Comparison of ENCODE assay signal across 1 cellular context in genomic region chr10:116691544-116692126, GRCh38.
TF ChIP-seq lines count a peak whose summit lies in the region.

No MANE protein-coding gene starts in this region.

TF ChIP-seq in H1, 55 proteins besides CTCF, POLR2A, EP300 and RAD21:
- TF ChIP-seq POLR2AphosphoS5 (IDR thresholded peaks at IDR 0.05; ENCODE audit: low read depth, low read length) (no peak), KDM1A (IDR thresholded peaks at IDR 0.05; ENCODE audit: borderline replicate concordance, low read length) (no peak)
